8 cellular contexts compared by ENCODE assay signal in genomic region chr12:53381739-53382630, GRCh38. TPM values are rescaled to one million over a fixed set of nuclear protein-coding genes. Genes with fewer than 3 reads are reported as not detected.
DNase-seq lines count a peak whose midpoint lies in the region; TF ChIP-seq lines count a peak whose summit lies in the region.

No MANE protein-coding gene starts in this region.

- H3K36me3 ChIP-seq in right atrium auricular region: peaks cover 41% of the 10 kb centered on the region

- H3K4me1 ChIP-seq in right atrium auricular region: peaks cover 0 to 67% of the 10 kb centered on the region in 2 donors

- TF ChIP-seq CTCF in right atrium auricular region (IDR thresholded peaks at IDR 0.05): peak in 1 of 2 donors; percentile 55
- peak; percentile 48 for TF ChIP-seq CTCF in retinal pigment epithelial cell (conservative IDR thresholded peaks at IDR 0.05; ENCODE audit: low read depth, low read length)

- peak; percentile 35 for DNase-seq in stimulated activated CD4-positive, alpha-beta T cell treated with anti-CD3 and anti-CD28 coated beads, Interleukin-15, amount 100 ng/mL, for 24 hours
- no peak for DNase-seq in stimulated activated CD4-positive, alpha-beta T cell treated with anti-CD3 and anti-CD28 coated beads, Interleukin-12 subunit alpha, Interleukin-12 subunit beta, amount 100 ng/mL, for 4 hours
- DNase-seq in OCI-M1 (lab: John Stamatoyannopoulos, UW) (peak; percentile 81), right atrium auricular region (ENCODE audit: low spot score) (peak; percentile 76), retinal pigment epithelial cell (ENCODE audit: low read depth) (no peak), DMS79 treated with DMSO at 0.1 percent for 48 hours (lab: John Stamatoyannopoulos, UW) (no peak), NCI-H1092 treated with DMSO at 0.1 percent for 48 hours (lab: John Stamatoyannopoulos, UW) (no peak)

- H3K4me3 ChIP-seq in right atrium auricular region (peak overlapping the region in 1 of 2 donors; percentile 76), retinal pigment epithelial cell (ENCODE audit: low read length) (peak overlapping the region; percentile 57)

- no peaks in the 10 kb centered on the region for H3K9me3 ChIP-seq in right atrium auricular region

- H3K27ac ChIP-seq in angular gyrus (ENCODE audit: low read depth, low read length) (peak overlapping the region; percentile 1), right atrium auricular region (peak overlapping the region; percentile 97 to 99)

- H3K27me3 ChIP-seq in right atrium auricular region: no peaks in the 10 kb centered on the region

RNA-seq across cellular contexts. Expression of gene SP1, which starts 2.0 kb away (rescaled TPM):
- 10 to 100 TPM; 21.2 to 36.6 TPM for total RNA-seq in right atrium auricular region

RNA-seq across cellular contexts. Expression of gene AMHR2, which starts 41.7 kb away (rescaled TPM):
- under 1 TPM; 0.37 to 0.47 TPM for total RNA-seq in right atrium auricular region

RNA-seq across cellular contexts. Expression of gene SP7, which starts 45.8 kb away (rescaled TPM):
- total RNA-seq in right atrium auricular region: not detected

RNA-seq across cellular contexts. Expression of gene PRR13, which starts 59.5 kb away (rescaled TPM):
- total RNA-seq in right atrium auricular region: 10 to 100 TPM; 38.8 to 60.6 TPM

Comparison
In these comparisons a context has a peak if more than half of its experiments do, and no peak if none do; other contexts are left out.
1. DNase-seq: peak in stimulated activated CD4-positive, alpha-beta T cell treated with anti-CD3 and anti-CD28 coated beads, Interleukin-15, amount 100 ng/mL, for 24 hours (single experiment), OCI-M1 (single experiment) and right atrium auricular region (single experiment); none in stimulated activated CD4-positive, alpha-beta T cell treated with anti-CD3 and anti-CD28 coated beads, Interleukin-12 subunit alpha, Interleukin-12 subunit beta, amount 100 ng/mL, for 4 hours (single experiment), retinal pigment epithelial cell (single experiment), DMS79 treated with DMSO at 0.1 percent for 48 hours (single experiment) and NCI-H1092 treated with DMSO at 0.1 percent for 48 hours (single experiment).